ENCODE assay signal across 19 cellular contexts in genomic region chr2:78127428-78127827, GRCh38.
A peak's percentile ranks its signal among the peaks of the same experiment; 100 is the strongest.
DNase-seq lines count a peak whose midpoint lies in the region; ATAC-seq and TF ChIP-seq lines count a peak whose summit lies in the region.
"Had no signal": no experiment of that assay in that cellular context is flagged by ENCODE, and none has a peak within 500 bp of the region (broad histone marks: within the 10 kb centered on the region; RNA-seq: fewer than 3 reads in every experiment).

No MANE protein-coding gene starts in this region.

- H3K9me3 ChIP-seq in right atrium auricular region: no peaks in the 10 kb centered on the region
- H3K9me3 ChIP-seq in uterus: no peaks in the 10 kb centered on the region

- H3K27me3 ChIP-seq in right atrium auricular region: no peaks in the 10 kb centered on the region
- H3K27me3 ChIP-seq in uterus: no peaks in the 10 kb centered on the region

- no peak for TF ChIP-seq POLR2A in uterus (IDR thresholded peaks at IDR 0.05)

- TF ChIP-seq CTCF in right atrium auricular region (IDR thresholded peaks at IDR 0.05): no peak
- no peak for TF ChIP-seq CTCF in uterus (IDR thresholded peaks at IDR 0.05)

- no peaks in the 10 kb centered on the region for H3K36me3 ChIP-seq in right atrium auricular region
- no peaks in the 10 kb centered on the region for H3K36me3 ChIP-seq in uterus

- H3K27ac ChIP-seq in right atrium auricular region (no peak overlapping the region), uterus (no peak overlapping the region)
- H3K27ac ChIP-seq: A549, HL-60 had no signal

- intact Hi-C loops in Right ventricle myocardium superior (cut with DNase I): no loop called here
- intact Hi-C loops in uterus (cut with DNase I; ENCODE audit: low total_unique reads): no loop called here

- DNase-seq in Right ventricle myocardium superior: no peak
- no peak for DNase-seq in right atrium auricular region (ENCODE audit: low spot score)
- DNase-seq in M059J (ENCODE audit: low read depth): peak; percentile 35
- DNase-seq in foreskin melanocyte: peak; percentile 4
- DNase-seq in skeletal muscle cell (ENCODE audit: low read depth): peak; percentile 4
- DNase-seq in stimulated activated CD8-positive, alpha-beta memory T cell treated with anti-CD3 and anti-CD28 coated beads, Interleukin-4, amount 100 ng/mL, for 48 hours: no peak
- no peak for DNase-seq in uterus
- DNase-seq: C1 segment of cervical spinal cord; CD4-positive, alpha-beta memory T cell; COR-L47; NCI-H1048; NCI-H1436; NCI-H187 treated with DMSO at 0.1 percent for 48 hours; NCI-H2227 treated with DMSO at 0.1 percent for 48 hours; NCI-H526 treated with DMSO at 0.1 percent for 48 hours; RPMI8226 had no signal

- H3K4me1 ChIP-seq in right atrium auricular region: no peaks in the 10 kb centered on the region
- H3K4me1 ChIP-seq in uterus: no peaks in the 10 kb centered on the region
- H3K4me1 ChIP-seq: A549 had no signal

- H3K4me3 ChIP-seq in right atrium auricular region (no peak overlapping the region), skeletal muscle cell (ENCODE audit: low read depth, low read length) (no peak overlapping the region), uterus (no peak overlapping the region)
- H3K4me3 ChIP-seq: A549 had no signal

- ATAC-seq in Right ventricle myocardium superior (ENCODE audit: poor library complexity): peak; percentile 61
- ATAC-seq: A549, SK-N-SH treated with all-trans-retinoic acid at 6 μM for 48 hours had no signal

Comparison
In these comparisons a context has a peak if more than half of its experiments do, and no peak if none do; other contexts are left out.
1. DNase-seq: peak in M059J (single experiment), foreskin melanocyte (single experiment) and skeletal muscle cell (single experiment); none in Right ventricle myocardium superior (single experiment), right atrium auricular region (single experiment), stimulated activated CD8-positive, alpha-beta memory T cell treated with anti-CD3 and anti-CD28 coated beads, Interleukin-4, amount 100 ng/mL, for 48 hours (single experiment) and uterus (0 of 2).